Comparison of ENCODE assay signal across 16 cellular contexts in the genomic region with DNA sequence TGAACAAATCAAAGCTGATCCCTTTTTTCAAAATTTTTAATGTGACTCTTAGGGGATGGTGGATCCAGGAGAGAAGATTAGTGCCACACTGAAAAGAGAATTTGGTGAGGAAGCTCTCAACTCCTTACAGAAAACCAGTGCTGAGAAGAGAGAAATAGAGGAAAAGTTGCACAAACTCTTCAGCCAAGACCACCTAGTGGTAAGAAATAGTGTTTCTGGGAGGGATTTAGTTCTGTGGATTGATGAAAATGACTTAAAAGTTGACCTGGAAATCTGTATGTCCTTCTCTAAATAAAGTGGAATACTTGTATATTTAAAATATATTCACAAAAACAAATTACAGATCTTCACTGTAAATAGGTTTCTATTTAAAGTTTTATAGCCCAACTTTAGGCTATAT. TPM values are rescaled to one million over a fixed set of nuclear protein-coding genes. Genes with fewer than 3 reads are reported as not detected.
DNase-seq lines count a peak whose midpoint lies in the region; ATAC-seq and TF ChIP-seq lines count a peak whose summit lies in the region.
"Had no signal": no experiment of that assay in that cellular context is flagged by ENCODE, and none has a peak within 500 bp of the region (broad histone marks: within the 10 kb centered on the region; RNA-seq: fewer than 3 reads in every experiment).

No MANE protein-coding gene starts in this region.

- H3K27me3 ChIP-seq in DND-41 (ENCODE audit: insufficient read depth, low read length, poor library complexity) (no peaks in the 10 kb centered on the region), endodermal cell (ENCODE audit: control insufficient read depth, insufficient read depth, low read length, poor library complexity, severe bottlenecking) (no peaks in the 10 kb centered on the region), uterus (no peaks in the 10 kb centered on the region)

- TF ChIP-seq POLR2A in uterus (IDR thresholded peaks at IDR 0.05) = no peak

- H3K79me2 ChIP-seq in DND-41 (ENCODE audit: insufficient read depth, low read length) = no peaks in the 10 kb centered on the region
- H3K79me2 ChIP-seq: parathyroid adenoma had no signal

- no peaks in the 10 kb centered on the region for H3K4me1 ChIP-seq in DND-41 (ENCODE audit: insufficient read depth, low read length)
- no peaks in the 10 kb centered on the region for H3K4me1 ChIP-seq in endodermal cell (ENCODE audit: control insufficient read depth, insufficient read depth, low read length)
- no peaks in the 10 kb centered on the region for H3K4me1 ChIP-seq in uterus
- H3K4me1 ChIP-seq: parathyroid adenoma had no signal

- H3K27me3 Mint-ChIP-seq in HFFc6 (ENCODE audit: insufficient read depth) = no peaks in the 10 kb centered on the region
- no peaks in the 10 kb centered on the region for H3K27me3 Mint-ChIP-seq in endodermal cell (ENCODE audit: insufficient read depth)
- H3K27me3 Mint-ChIP-seq in neural crest cell (ENCODE audit: low read depth) = no peaks in the 10 kb centered on the region
- no peaks in the 10 kb centered on the region for H3K27me3 Mint-ChIP-seq in endothelial cell (ENCODE audit: unreplicated experiment)
- no peaks in the 10 kb centered on the region for H3K27me3 Mint-ChIP-seq in activated T-helper 17 cell treated with anti-CD3 and anti-CD28 coated beads, Interleukin-2, amount 50 U/mL, for 72 hours
- H3K27me3 Mint-ChIP-seq: activated naive CD8-positive, alpha-beta T cell treated with anti-CD3 and anti-CD28 coated beads, Interleukin-2, amount 10 ng/mL, durations not matched to agents 7 days and 5 days; CD4-positive, CD25-positive, alpha-beta regulatory T cell; naive thymus-derived CD8-positive, alpha-beta T cell had no signal

- ATAC-seq in DND-41 (ENCODE audit: insufficient read depth, low read depth) = no peak
- no peak for ATAC-seq in activated T-helper 17 cell treated with anti-CD3 and anti-CD28 coated beads, Interleukin-2, amount 50 U/mL, for 72 hours (replicated peaks)
- ATAC-seq: naive thymus-derived CD8-positive, alpha-beta T cell had no signal

- H3K4me3 ChIP-seq in DND-41 (ENCODE audit: low read depth in 1 of 2, low read length in 2 of 2) (no peak overlapping the region), endodermal cell (ENCODE audit: low read length) (no peak overlapping the region), uterus (no peak overlapping the region)

- H3K4me3 Mint-ChIP-seq in HFFc6 = no peak overlapping the region
- H3K4me3 Mint-ChIP-seq in endodermal cell = no peak overlapping the region
- H3K4me3 Mint-ChIP-seq in neural crest cell = no peak overlapping the region
- H3K4me3 Mint-ChIP-seq in endothelial cell (ENCODE audit: unreplicated experiment) = no peak overlapping the region
- no peak overlapping the region for H3K4me3 Mint-ChIP-seq in activated T-helper 17 cell treated with anti-CD3 and anti-CD28 coated beads, Interleukin-2, amount 50 U/mL, for 72 hours
- H3K4me3 Mint-ChIP-seq: activated naive CD8-positive, alpha-beta T cell treated with anti-CD3 and anti-CD28 coated beads, Interleukin-2, amount 10 ng/mL, durations not matched to agents 7 days and 5 days; CD4-positive, CD25-positive, alpha-beta regulatory T cell; naive thymus-derived CD8-positive, alpha-beta T cell had no signal

- intact Hi-C loops in uterus (cut with DNase I; ENCODE audit: low total_unique reads) = no loop called here

- H3K9me3 Mint-ChIP-seq in HFFc6 (no peaks in the 10 kb centered on the region), endodermal cell (no peaks in the 10 kb centered on the region), neural crest cell (no peaks in the 10 kb centered on the region), endothelial cell (ENCODE audit: unreplicated experiment) (no peaks in the 10 kb centered on the region)
- H3K9me3 Mint-ChIP-seq in activated T-helper 17 cell treated with anti-CD3 and anti-CD28 coated beads, Interleukin-2, amount 50 U/mL, for 72 hours = no peaks in the 10 kb centered on the region
- H3K9me3 Mint-ChIP-seq: activated naive CD8-positive, alpha-beta T cell treated with anti-CD3 and anti-CD28 coated beads, Interleukin-2, amount 10 ng/mL, durations not matched to agents 7 days and 5 days; CD4-positive, CD25-positive, alpha-beta regulatory T cell; naive thymus-derived CD8-positive, alpha-beta T cell had no signal

- DNase-seq in DND-41 (no peak), HFFc6 (no peak), endodermal cell (no peak), neural crest cell (ENCODE audit: low read depth, low spot score) (no peak), AML-193 (lab: John Stamatoyannopoulos, UW) (no peak), uterus (no peak), endothelial cell (ENCODE audit: low spot score) (no peak)
- DNase-seq: activated CD4-positive, alpha-beta T cell treated with anti-CD3 and anti-CD28 coated beads, Interleukin-2, amount 50 U/mL, for 1 hour; activated naive CD8-positive, alpha-beta T cell treated with anti-CD3 and anti-CD28 coated beads, Interleukin-2, amount 10 ng/mL, durations not matched to agents 7 days and 5 days; CD4-positive, CD25-positive, alpha-beta regulatory T cell; erythroblast; naive thymus-derived CD8-positive, alpha-beta T cell; NCI-H510A; T-helper 9 cell had no signal

- TF ChIP-seq CTCF in DND-41 (IDR thresholded peaks at IDR 0.05; ENCODE audit: borderline replicate concordance, extremely low read depth, low read length, poor library complexity, severe bottlenecking) (peak; percentile 21), HFFc6 (IDR thresholded peaks at IDR 0.05) (peak; percentile 62), endodermal cell (conservative IDR thresholded peaks at IDR 0.05) (peak; percentile 56), neural crest cell (conservative IDR thresholded peaks at IDR 0.05) (peak; percentile 43), uterus (IDR thresholded peaks at IDR 0.05) (no peak), endothelial cell (IDR thresholded peaks at IDR 0.05; ENCODE audit: unreplicated experiment) (no peak)

- no peak overlapping the region for H3K4me2 ChIP-seq in DND-41 (ENCODE audit: insufficient read depth, low read length)

- no peak overlapping the region for H2AFZ ChIP-seq in DND-41 (ENCODE audit: low read depth, low read length)
- H2AFZ ChIP-seq: parathyroid adenoma had no signal

- H3K36me3 ChIP-seq in DND-41 (ENCODE audit: insufficient read depth, low read length) (peaks cover 54% of the 10 kb centered on the region), endodermal cell (ENCODE audit: control insufficient read depth, insufficient read depth, low read length) (peaks cover 34% of the 10 kb centered on the region), uterus (no peaks in the 10 kb centered on the region)

- H4K20me1 ChIP-seq in DND-41 (ENCODE audit: insufficient read depth, low read length) = no peaks in the 10 kb centered on the region

- H3K9ac ChIP-seq in DND-41 (ENCODE audit: low read depth, low read length) = no peak overlapping the region
- no peak overlapping the region for H3K9ac ChIP-seq in endodermal cell (ENCODE audit: extremely low read depth, low read length, poor library complexity, severe bottlenecking)
- H3K9ac ChIP-seq: parathyroid adenoma had no signal

- no peaks in the 10 kb centered on the region for H3K4me1 Mint-ChIP-seq in HFFc6 (ENCODE audit: low read depth)
- H3K4me1 Mint-ChIP-seq in endodermal cell = peaks cover 10% of the 10 kb centered on the region
- peaks cover 5% of the 10 kb centered on the region for H3K4me1 Mint-ChIP-seq in neural crest cell
- peaks cover 14% of the 10 kb centered on the region for H3K4me1 Mint-ChIP-seq in endothelial cell (ENCODE audit: unreplicated experiment)
- no peaks in the 10 kb centered on the region for H3K4me1 Mint-ChIP-seq in activated T-helper 17 cell treated with anti-CD3 and anti-CD28 coated beads, Interleukin-2, amount 50 U/mL, for 72 hours
- H3K4me1 Mint-ChIP-seq: activated naive CD8-positive, alpha-beta T cell treated with anti-CD3 and anti-CD28 coated beads, Interleukin-2, amount 10 ng/mL, durations not matched to agents 7 days and 5 days had no signal

- H3K27ac ChIP-seq in DND-41 (ENCODE audit: low read length) = no peak overlapping the region
- H3K27ac ChIP-seq in endodermal cell (ENCODE audit: low read depth, low read length) = no peak overlapping the region
- H3K27ac ChIP-seq in uterus = no peak overlapping the region
- H3K27ac ChIP-seq: parathyroid adenoma had no signal

- H3K36me3 Mint-ChIP-seq in HFFc6 (ENCODE audit: low read depth) (no peaks in the 10 kb centered on the region), endodermal cell (ENCODE audit: low read depth) (peaks cover 45% of the 10 kb centered on the region), neural crest cell (ENCODE audit: low read depth) (peaks cover 10% of the 10 kb centered on the region), endothelial cell (ENCODE audit: low read depth, unreplicated experiment) (peaks cover 6% of the 10 kb centered on the region)
- H3K36me3 Mint-ChIP-seq in activated T-helper 17 cell treated with anti-CD3 and anti-CD28 coated beads, Interleukin-2, amount 50 U/mL, for 72 hours (ENCODE audit: low read depth) = peaks cover 73% of the 10 kb centered on the region

- H3K27ac Mint-ChIP-seq in HFFc6 (no peak overlapping the region), endodermal cell (no peak overlapping the region), neural crest cell (ENCODE audit: unreplicated experiment) (no peak overlapping the region), endothelial cell (ENCODE audit: unreplicated experiment) (no peak overlapping the region)
- H3K27ac Mint-ChIP-seq in activated T-helper 17 cell treated with anti-CD3 and anti-CD28 coated beads, Interleukin-2, amount 50 U/mL, for 72 hours = no peak overlapping the region
- H3K27ac Mint-ChIP-seq: activated naive CD8-positive, alpha-beta T cell treated with anti-CD3 and anti-CD28 coated beads, Interleukin-2, amount 10 ng/mL, durations not matched to agents 7 days and 5 days; CD4-positive, CD25-positive, alpha-beta regulatory T cell; naive thymus-derived CD8-positive, alpha-beta T cell had no signal

- H3K9me3 ChIP-seq in DND-41 (ENCODE audit: insufficient read depth, low read length, severe bottlenecking) = no peaks in the 10 kb centered on the region
- H3K9me3 ChIP-seq in endodermal cell (ENCODE audit: control insufficient read depth, low read length) = no peaks in the 10 kb centered on the region
- no peaks in the 10 kb centered on the region for H3K9me3 ChIP-seq in uterus

RNA-seq across cellular contexts. Expression of a gene that starts 29.2 kb away (rescaled TPM):
- 10 to 100 TPM; 21.3 to 28.0 (median 23.4) TPM for total RNA-seq in HFFc6 (2021; fragmentation: NEBNext Ultra II Directional; extraction: Animal tissue kit (Norgen Biotek cat#: 25700))
- total RNA-seq in endodermal cell (10 to 100 TPM; 23.2 to 28.6 TPM), neural crest cell (22.6 and 25.4 TPM in 2 replicates), uterus (10 to 100 TPM; 23.1 to 40.9 (median 39.0) TPM), endothelial cell (ENCODE audit: unreplicated experiment) (16.6 TPM)
- polyA plus RNA-seq in endodermal cell (2013, experiment 1 of 2) = 24.5 TPM
- 21.6 TPM for polyA plus RNA-seq in endodermal cell (2013, experiment 2 of 2)
- total RNA-seq in activated T-helper 17 cell treated with anti-CD3 and anti-CD28 coated beads, Interleukin-2, amount 50 U/mL, for 72 hours = 1 to 10 TPM; 4.4 to 9.8 TPM

Comparison
In these comparisons a context has a peak if more than half of its experiments do, and no peak if none do; other contexts are left out.
1. CTCF ChIP-seq: peak in DND-41 (single experiment), HFFc6 (single experiment), endodermal cell (single experiment) and neural crest cell (single experiment); none in uterus (0 of 4) and endothelial cell (single experiment).